Comparison of ENCODE assay signal across 1 cellular context in genomic region chr6:157613011-157613522, GRCh38.
TF ChIP-seq lines count a peak whose summit lies in the region.

No MANE protein-coding gene starts in this region.

TF ChIP-seq in K562, 482 proteins besides CTCF, POLR2A, EP300 and RAD21 (continued from another document):
- TF ChIP-seq TEAD1 (CRISPR knock-in tag; IDR thresholded peaks at IDR 0.05) (0 out of 4 replicates have a peak, but pooled peaks of 1 of the 2 experiments have one; percentile 10), MAZ (CRISPR knock-in tag; conservative IDR thresholded peaks at IDR 0.05 in 1 of 2, IDR thresholded peaks at IDR 0.05 in 1 of 2) (0 out of 4 replicates have a peak, but pooled peaks of 1 of the 2 experiments have one; percentile 34), TAF1 (IDR thresholded peaks at IDR 0.05; ENCODE audit: control insufficient read depth, extremely low read depth, insufficient read depth, low read length, severe bottlenecking) (no peak), FOSL1 (tag; conservative IDR thresholded peaks at IDR 0.05) (peak; percentile 98), PKNOX1 (IDR thresholded peaks at IDR 0.05) (peak; percentile 80), MTF1 (CRISPR knock-in tag; IDR thresholded peaks at IDR 0.05; ENCODE audit: borderline replicate concordance) (no peak), CREB1 (IDR thresholded peaks at IDR 0.05) (peak; percentile 64), CREB1 (CRISPR knock-in tag; IDR thresholded peaks at IDR 0.05) (no peak), SMARCA4 (IDR thresholded peaks at IDR 0.05) (peak; percentile 89; the same call in 1 of the 2 replicates), RUNX1 (IDR thresholded peaks at IDR 0.05; ENCODE audit: low read depth) (no peak), GABPB1 (CRISPR knock-in tag; IDR thresholded peaks at IDR 0.05) (no peak), MED1 (CRISPR knock-in tag; IDR thresholded peaks at IDR 0.05; ENCODE audit: borderline replicate concordance) (no peak), SREBF1 (IDR thresholded peaks at IDR 0.05; ENCODE audit: borderline replicate concordance, low read depth, low read length) (no peak), TCF3 (CRISPR knock-in tag; IDR thresholded peaks at IDR 0.05) (peak; percentile 47), ETS2 (tag; IDR thresholded peaks at IDR 0.05; ENCODE audit: borderline replicate concordance, poor library complexity, severe bottlenecking) (no peak), NR2C1 (IDR thresholded peaks at IDR 0.05) (no peak), NR2C1 (tag; IDR thresholded peaks at IDR 0.05) (peak; percentile 42)
- TF ChIP-seq, protein P1, sequence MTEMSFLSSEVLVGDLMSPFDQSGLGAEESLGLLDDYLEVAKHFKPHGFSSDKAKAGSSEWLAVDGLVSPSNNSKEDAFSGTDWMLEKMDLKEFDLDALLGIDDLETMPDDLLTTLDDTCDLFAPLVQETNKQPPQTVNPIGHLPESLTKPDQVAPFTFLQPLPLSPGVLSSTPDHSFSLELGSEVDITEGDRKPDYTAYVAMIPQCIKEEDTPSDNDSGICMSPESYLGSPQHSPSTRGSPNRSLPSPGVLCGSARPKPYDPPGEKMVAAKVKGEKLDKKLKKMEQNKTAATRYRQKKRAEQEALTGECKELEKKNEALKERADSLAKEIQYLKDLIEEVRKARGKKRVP (CRISPR knock-in tag; IDR thresholded peaks at IDR 0.05), result peak; percentile 91
- TF ChIP-seq, protein P2, sequence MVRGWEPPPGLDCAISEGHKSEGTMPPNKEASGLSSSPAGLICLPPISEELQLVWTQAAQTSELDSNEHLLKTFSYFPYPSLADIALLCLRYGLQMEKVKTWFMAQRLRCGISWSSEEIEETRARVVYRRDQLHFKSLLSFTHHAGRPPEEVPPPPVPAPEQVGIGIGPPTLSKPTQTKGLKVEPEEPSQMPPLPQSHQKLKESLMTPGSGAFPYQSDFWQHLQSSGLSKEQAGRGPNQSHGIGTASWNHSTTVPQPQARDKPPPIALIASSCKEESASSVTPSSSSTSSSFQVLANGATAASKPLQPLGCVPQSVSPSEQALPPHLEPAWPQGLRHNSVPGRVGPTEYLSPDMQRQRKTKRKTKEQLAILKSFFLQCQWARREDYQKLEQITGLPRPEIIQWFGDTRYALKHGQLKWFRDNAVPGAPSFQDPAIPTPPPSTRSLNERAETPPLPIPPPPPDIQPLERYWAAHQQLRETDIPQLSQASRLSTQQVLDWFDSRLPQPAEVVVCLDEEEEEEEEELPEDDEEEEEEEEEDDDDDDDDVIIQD (CRISPR knock-in tag; IDR thresholded peaks at IDR 0.05), result no peak
